Comparison of ENCODE assay signal across 10 cellular contexts in genomic region chr14:25237845-25238244, GRCh38.
DNase-seq lines count a peak whose midpoint lies in the region; ATAC-seq and TF ChIP-seq lines count a peak whose summit lies in the region.
"Had no signal": no experiment of that assay in that cellular context is flagged by ENCODE, and none has a peak within 500 bp of the region (broad histone marks: within the 10 kb centered on the region; RNA-seq: fewer than 3 reads in every experiment).

No MANE protein-coding gene starts in this region.

- no peak for TF ChIP-seq EP300 in transverse colon (IDR thresholded peaks at IDR 0.05; ENCODE audit: low read depth)

- H3K4me3 ChIP-seq in transverse colon = no peak overlapping the region

- ATAC-seq in Right ventricle myocardium superior (ENCODE audit: poor library complexity) (no peak), left cardiac atrium (no peak), HG03280 (IDR thresholded peaks at IDR 0.05; ENCODE audit: unreplicated experiment) (no peak)
- ATAC-seq in effector memory CD8-positive, alpha-beta T cell (replicated peaks) = no peak

- H3K4me1 Mint-ChIP-seq in effector memory CD8-positive, alpha-beta T cell (ENCODE audit: low read depth in 2 of 2) = no peaks in the 10 kb centered on the region

- no peaks in the 10 kb centered on the region for H3K9me3 ChIP-seq in transverse colon
- H3K9me3 ChIP-seq: neutrophil had no signal

- no peak overlapping the region for H3K27ac Mint-ChIP-seq in effector memory CD8-positive, alpha-beta T cell

- TF ChIP-seq CTCF in transverse colon (IDR thresholded peaks at IDR 0.05) = peak in 2 of 5 experiments; percentile 7 to 14

- DNase-seq in Right ventricle myocardium superior (peak; percentile 31), left cardiac atrium (no peak), RPMI7951 (ENCODE audit: low read depth) (peak; percentile 38), globus pallidus (ENCODE audit: low spot score) (peak; percentile 27), transverse colon (peak; percentile 14), DMS153 (lab: John Stamatoyannopoulos, UW) (no peak)
- no peak for DNase-seq in effector memory CD8-positive, alpha-beta T cell
- DNase-seq: NCI-H774 had no signal

- peaks cover 0 to 2% of the 10 kb centered on the region in 2 donors for H3K9me3 Mint-ChIP-seq in effector memory CD8-positive, alpha-beta T cell

- peaks cover 24 to 37% of the 10 kb centered on the region in 2 donors for H3K27me3 Mint-ChIP-seq in effector memory CD8-positive, alpha-beta T cell

- WGBS in transverse colon (ENCODE audit: low coverage in 1 of 2), 2 donors = 9 to 19% methylated on average over 3 to 6 of the region's 6 CpGs

- in situ Hi-C loops in transverse colon (cut with MboI; ENCODE audit: low pct_ligation_motif_present in 1 of 4, low pct_unique_long_range_greater_than_20kb in 1 of 4, low sequenced_read_pairs in 3 of 4) = no loop called here

- no peak overlapping the region for H3K27ac ChIP-seq in transverse colon
- H3K27ac ChIP-seq: neutrophil had no signal

- peaks cover 4% of the 10 kb centered on the region for H3K36me3 Mint-ChIP-seq in effector memory CD8-positive, alpha-beta T cell (ENCODE audit: insufficient read depth)

- H3K4me1 ChIP-seq in transverse colon = peaks cover 0 to 12% (median 3%) of the 10 kb centered on the region in 4 donors

- no peak overlapping the region for H3K4me3 Mint-ChIP-seq in effector memory CD8-positive, alpha-beta T cell

- intact Hi-C loops in Right ventricle myocardium superior (cut with DNase I) (no loop called here), left cardiac atrium (cut with DNase I) (no loop called here), transverse colon (cut with DNase I; ENCODE audit: low total_unique reads) (no loop called here)

- no peaks in the 10 kb centered on the region for H3K36me3 ChIP-seq in transverse colon
- H3K36me3 ChIP-seq: neutrophil had no signal

- no peak for TF ChIP-seq POLR2A in transverse colon (IDR thresholded peaks at IDR 0.05)

- no peaks in the 10 kb centered on the region for H3K27me3 ChIP-seq in transverse colon

Comparison
In these comparisons a context has a peak if more than half of its experiments do, and no peak if none do; other contexts are left out.
1. DNase-seq: peak in Right ventricle myocardium superior (single experiment), RPMI7951 (single experiment), globus pallidus (single experiment) and transverse colon (single experiment); none in left cardiac atrium (single experiment), DMS153 (single experiment) and effector memory CD8-positive, alpha-beta T cell (0 of 3).